Comparison of ENCODE assay signal across 23 cellular contexts in genomic region chr7:89133357-89133756, GRCh38.
"Had no signal": no experiment of that assay in that cellular context is flagged by ENCODE, and none has a peak within 500 bp of the region (broad histone marks: within the 10 kb centered on the region; RNA-seq: fewer than 3 reads in every experiment).

No MANE protein-coding gene starts in this region.

- H3K27me3 Mint-ChIP-seq: IgD-negative memory B cell had no signal

- H3K36me3 Mint-ChIP-seq: IgD-negative memory B cell had no signal

- H3K4me1 Mint-ChIP-seq: IgD-negative memory B cell had no signal

- H3K4me2 ChIP-seq: KMS-11 had no signal

- ATAC-seq: K562 had no signal

- H3K27ac ChIP-seq: HL-60, KMS-11, SK-N-MC had no signal

- H3K27ac Mint-ChIP-seq: IgD-negative memory B cell had no signal

- FAIRE-seq: HTR-8/SVneo, K562, RCC 7860 had no signal

- DNase-seq: Kasumi-1, MM.1S, NCI-H1092 treated with DMSO at 0.1 percent for 48 hours, NCI-H1436, NCI-H187, NCI-H2029, NCI-H2081 treated with DMSO at 0.1 percent for 48 hours, NCI-H2227 treated with DMSO at 0.1 percent for 48 hours, NCI-H446, NCI-H510A, NCI-H524 treated with DMSO at 0.1 percent for 48 hours, NCI-H69, NCI-H774, Right ventricle myocardium superior, RPMI8226, T-helper 2 cell had no signal

- H3K9ac ChIP-seq: KMS-11 had no signal

- H3K4me3 Mint-ChIP-seq: IgD-negative memory B cell had no signal

- H3K4me3 ChIP-seq: K562, SK-N-MC had no signal
